Comparison of ENCODE assay signal across 18 cellular contexts in the genomic region with DNA sequence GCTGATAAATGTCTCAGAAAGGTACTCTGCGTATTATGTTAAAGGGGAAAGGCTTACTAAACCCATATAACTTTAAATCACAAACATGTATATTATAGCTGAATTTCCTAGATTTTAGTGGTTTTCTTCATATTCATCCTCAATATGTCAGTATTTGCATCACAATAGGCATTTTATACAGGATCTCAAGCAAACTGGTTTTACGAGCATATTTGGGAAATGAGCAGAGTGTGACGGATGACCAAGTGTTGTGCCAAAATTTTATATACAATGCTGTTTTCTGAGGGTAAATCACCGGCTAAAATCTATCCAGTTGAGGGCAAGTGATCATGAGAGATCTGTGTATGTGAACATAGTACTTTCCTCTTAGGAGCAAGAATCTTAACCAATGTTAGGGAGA. TPM values are rescaled to one million over a fixed set of nuclear protein-coding genes. Genes with fewer than 3 reads are reported as not detected.
"Had no signal": no experiment of that assay in that cellular context is flagged by ENCODE, and none has a peak within 500 bp of the region (broad histone marks: within the 10 kb centered on the region; RNA-seq: fewer than 3 reads in every experiment).

No MANE protein-coding gene starts in this region.

- H3K27ac ChIP-seq: coronary artery, gastrocnemius medialis, heart right ventricle, right atrium auricular region, suprapubic skin, thyroid gland had no signal

- H3K4me2 ChIP-seq: smooth muscle cell had no signal

- H3K27ac Mint-ChIP-seq: naive thymus-derived CD8-positive, alpha-beta T cell; type B pancreatic cell had no signal

- H3K27me3 Mint-ChIP-seq: type B pancreatic cell had no signal

- H3K27me3 ChIP-seq: gastrocnemius medialis, right atrium auricular region, suprapubic skin, thyroid gland had no signal

- H3K9me3 Mint-ChIP-seq: neural crest cell, type B pancreatic cell had no signal

- DNase-seq: dorsolateral prefrontal cortex; effector CD8-positive, alpha-beta T cell; gastrocnemius medialis; heart right ventricle; hypothalamus; islet precursor cell; mucosa of descending colon; naive thymus-derived CD8-positive, alpha-beta T cell; stimulated activated CD4-positive, alpha-beta T cell treated with anti-CD3 and anti-CD28 coated beads, Interleukin-2, amount 100 ng/mL, for 48 hours; stimulated activated naive CD4-positive, alpha-beta T cell treated with Interleukin-2 at 50 U/mL for 16 hours; thyroid gland had no signal

- H3K4me1 ChIP-seq: gastrocnemius medialis, right atrium auricular region, suprapubic skin had no signal

- H3K4me3 ChIP-seq: coronary artery, dorsolateral prefrontal cortex, gastrocnemius medialis, heart right ventricle, mucosa of descending colon, right atrium auricular region, smooth muscle cell, suprapubic skin, thyroid gland had no signal

- H3K9me3 ChIP-seq: gastrocnemius medialis, mucosa of descending colon, right atrium auricular region, suprapubic skin, thyroid gland had no signal

- H3K4me1 Mint-ChIP-seq: naive thymus-derived CD8-positive, alpha-beta T cell; neural crest cell had no signal

- H3K4me3 Mint-ChIP-seq: naive thymus-derived CD8-positive, alpha-beta T cell; neural crest cell; type B pancreatic cell had no signal

- ATAC-seq: gastrocnemius medialis; heart right ventricle; left lobe of liver; mucosa of descending colon; naive thymus-derived CD8-positive, alpha-beta T cell had no signal

- H3K36me3 ChIP-seq: gastrocnemius medialis, heart right ventricle, right atrium auricular region, suprapubic skin, thyroid gland had no signal

RNA-seq across cellular contexts. Expression of a gene that starts 8.4 kb away (rescaled TPM):
- total RNA-seq: neural crest cell had no signal
